In the genomic region with DNA sequence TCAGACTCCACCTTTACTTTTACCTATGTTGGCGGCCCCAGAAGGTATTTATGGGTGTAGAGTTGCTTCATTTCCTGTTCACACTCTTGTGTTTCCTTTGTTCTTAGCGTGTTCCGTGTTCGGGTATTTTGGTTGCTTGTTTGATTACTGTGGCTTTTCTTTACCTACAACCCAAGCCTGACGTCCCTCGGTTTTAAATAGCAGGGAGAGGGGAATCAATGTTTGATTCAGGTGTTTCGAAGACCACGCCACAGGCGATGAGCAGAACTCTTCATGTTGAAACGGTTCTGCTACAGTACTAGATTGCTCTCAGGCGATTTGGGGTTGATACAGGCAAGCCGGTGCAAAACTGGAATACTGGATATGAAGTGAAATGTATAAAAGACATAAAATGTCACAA, we compare ENCODE assay signal across 15 cellular contexts. TPM values are rescaled to one million over a fixed set of nuclear protein-coding genes. Genes with fewer than 3 reads are reported as not detected.
DNase-seq lines count a peak whose midpoint lies in the region; ATAC-seq and TF ChIP-seq lines count a peak whose summit lies in the region.
"Not testable (repeated sequence)": the region's sequence is repeated elsewhere in the genome, so short reads cannot be mapped to it uniquely, and the experiment has no call there.
"Had no signal": no experiment of that assay in that cellular context is flagged by ENCODE, and none has a peak within 500 bp of the region (broad histone marks: within the 10 kb centered on the region; RNA-seq: fewer than 3 reads in every experiment).

No MANE protein-coding gene starts in this region.

- H3K27ac ChIP-seq in BLaER1 treated with 17β-estradiol and CSF1 and Interleukin-3, amounts not matched to agents 10 nM and 100 nM = peak overlapping the region in 6 of 11 experiments; percentile 49 to 70 (median 58); a peak in 11 of 22 replicates
- not testable (repeated sequence) for H3K27ac ChIP-seq in HL-60 (replicated peaks); brain microvascular endothelial cell; fibroblast of lung (ENCODE audit: insufficient read depth, low read length); mesodermal cell (ENCODE audit: low read depth, low read length, severe bottlenecking)
- H3K27ac ChIP-seq in SU-DHL-6 (ENCODE audit: low read depth, low read length) = peak overlapping the region; percentile 68

- H3K27me3 Mint-ChIP-seq in activated T-cell treated with anti-CD3 and anti-CD28 coated beads, Interleukin-2, amount 50 U/mL, for 24 hours; stimulated activated naive CD8-positive, alpha-beta T cell treated with anti-CD3 and anti-CD28 coated beads, Interleukin-15, amount 100 ng/mL, for 72 hours: not testable (repeated sequence)

- not testable (repeated sequence) for H3K4me1 ChIP-seq in BLaER1 treated with 17β-estradiol and CSF1 and Interleukin-3, amounts not matched to agents 10 nM and 100 nM; fibroblast of lung (ENCODE audit: control insufficient read depth, extremely low read depth, insufficient read depth, low read length); mesodermal cell (ENCODE audit: control insufficient read depth, insufficient read depth, low read length, poor library complexity, severe bottlenecking)

- not testable (repeated sequence) for H3K4me1 Mint-ChIP-seq in activated T-cell treated with anti-CD3 and anti-CD28 coated beads, Interleukin-2, amount 50 U/mL, for 24 hours (ENCODE audit: low read depth); stimulated activated naive CD8-positive, alpha-beta T cell treated with anti-CD3 and anti-CD28 coated beads, Interleukin-15, amount 100 ng/mL, for 72 hours

- not testable (repeated sequence) for TF ChIP-seq CTCF in HL-60 (IDR thresholded peaks at IDR 0.05; ENCODE audit: insufficient read depth, low read length); SU-DHL-6 (IDR thresholded peaks at IDR 0.05; ENCODE audit: insufficient read depth, low read length, poor library complexity, severe bottlenecking); brain microvascular endothelial cell (IDR thresholded peaks at IDR 0.05; ENCODE audit: low read depth, low read length, missing control alignments); fibroblast of lung (conservative IDR thresholded peaks at IDR 0.05 in 1 of 2, IDR thresholded peaks at IDR 0.05 in 1 of 2; ENCODE audit: low read depth in 1 of 2, low read length in 2 of 2)

- H3F3A ChIP-seq in SU-DHL-6 (ENCODE audit: insufficient read depth) = not testable (repeated sequence)

- H3K36me3 Mint-ChIP-seq in activated T-cell treated with anti-CD3 and anti-CD28 coated beads, Interleukin-2, amount 50 U/mL, for 24 hours (ENCODE audit: low read depth) = not testable (repeated sequence)

- not testable (repeated sequence) for H3K27ac Mint-ChIP-seq in activated T-cell treated with anti-CD3 and anti-CD28 coated beads, Interleukin-2, amount 50 U/mL, for 24 hours; stimulated activated naive CD8-positive, alpha-beta T cell treated with anti-CD3 and anti-CD28 coated beads, Interleukin-15, amount 100 ng/mL, for 72 hours

- not testable (repeated sequence) for H3K27me3 ChIP-seq in BLaER1 treated with 17β-estradiol and CSF1 and Interleukin-3, amounts not matched to agents 10 nM and 100 nM; HL-60 (ENCODE audit: insufficient read depth, poor library complexity, severe bottlenecking); SU-DHL-6 (ENCODE audit: low read length); brain microvascular endothelial cell (replicated peaks); fibroblast of lung (ENCODE audit: control insufficient read depth, insufficient read depth, low read length)

- peak overlapping the region in 7 of 10 experiments; percentile 30 to 61 (median 49); a peak in 11 of 20 replicates for H3K4me3 ChIP-seq in BLaER1 treated with 17β-estradiol and CSF1 and Interleukin-3, amounts not matched to agents 10 nM and 100 nM
- peak overlapping the region; percentile 24; the same call in 1 of the 2 replicates for H3K4me3 ChIP-seq in HL-60 (replicated peaks; ENCODE audit: insufficient read depth, low read length)
- not testable (repeated sequence) for H3K4me3 ChIP-seq in SU-DHL-6 (ENCODE audit: insufficient read depth, low read length, poor library complexity, severe bottlenecking)
- peak overlapping the region; percentile 37 for H3K4me3 ChIP-seq in brain microvascular endothelial cell (ENCODE audit: low read depth, low read length)
- H3K4me3 ChIP-seq in fibroblast of lung (replicated peaks in 1 of 4; ENCODE audit: control extremely low read depth in 1 of 4, insufficient read depth in 1 of 4, low read depth in 3 of 4, low read length in 4 of 4) = peak overlapping the region in 2 of 4 experiments; percentile 46 to 47
- peak overlapping the region; percentile 8 for H3K4me3 ChIP-seq in mesodermal cell (ENCODE audit: extremely low read depth, insufficient read depth, low read length, poor library complexity, severe bottlenecking)

- ATAC-seq in stimulated activated naive CD8-positive, alpha-beta T cell treated with anti-CD3 and anti-CD28 coated beads, Interleukin-15, amount 100 ng/mL, for 72 hours = not testable (repeated sequence)

- H3K9ac ChIP-seq in BLaER1 treated with 17β-estradiol and CSF1 and Interleukin-3, amounts not matched to agents 10 nM and 100 nM = peak overlapping the region in 7 of 11 experiments; percentile 47 to 66 (median 61); a peak in 11 of 22 replicates
- H3K9ac ChIP-seq in SU-DHL-6 (ENCODE audit: low read length); fibroblast of lung (ENCODE audit: insufficient read depth, low read length): not testable (repeated sequence)

- H3K9me2 ChIP-seq in SU-DHL-6 (replicated peaks; ENCODE audit: insufficient read depth, low read length) = not testable (repeated sequence)

- not testable (repeated sequence) for H3K9me3 ChIP-seq in BLaER1 treated with 17β-estradiol and CSF1 and Interleukin-3, amounts not matched to agents 10 nM and 100 nM (replicated peaks in 1 of 11); SU-DHL-6 (ENCODE audit: insufficient read depth, low read length); fibroblast of lung (ENCODE audit: control insufficient read depth, insufficient read depth, low read depth, low read length); mesodermal cell (ENCODE audit: control insufficient read depth, low read length)

- H4K20me1 ChIP-seq in BLaER1 treated with 17β-estradiol and CSF1 and Interleukin-3, amounts not matched to agents 10 nM and 100 nM; SU-DHL-6 (ENCODE audit: low read depth, low read length); fibroblast of lung (ENCODE audit: control insufficient read depth, extremely low read depth, insufficient read depth, low read length): not testable (repeated sequence)

- not testable (repeated sequence) for H3K79me2 ChIP-seq in SU-DHL-6 (ENCODE audit: insufficient read depth, low read length); fibroblast of lung (ENCODE audit: control insufficient read depth, insufficient read depth, low read length)

- H3K4me3 Mint-ChIP-seq in activated T-cell treated with anti-CD3 and anti-CD28 coated beads, Interleukin-2, amount 50 U/mL, for 24 hours; stimulated activated naive CD8-positive, alpha-beta T cell treated with anti-CD3 and anti-CD28 coated beads, Interleukin-15, amount 100 ng/mL, for 72 hours: not testable (repeated sequence)

- not testable (repeated sequence) for H3K36me3 ChIP-seq in BLaER1 treated with 17β-estradiol and CSF1 and Interleukin-3, amounts not matched to agents 10 nM and 100 nM; SU-DHL-6 (ENCODE audit: low read length); brain microvascular endothelial cell (replicated peaks); fibroblast of lung (ENCODE audit: control insufficient read depth, insufficient read depth, low read length); mesodermal cell (ENCODE audit: control insufficient read depth, insufficient read depth, low read length)

- H2AFZ ChIP-seq in SU-DHL-6 (ENCODE audit: low read depth, low read length, severe bottlenecking); fibroblast of lung (ENCODE audit: low read length): not testable (repeated sequence)

- not testable (repeated sequence) for H3K4me2 ChIP-seq in BLaER1 treated with 17β-estradiol and CSF1 and Interleukin-3, amounts not matched to agents 10 nM and 100 nM; SU-DHL-6 (ENCODE audit: low read depth, low read length, poor library complexity, severe bottlenecking)
- peak overlapping the region; percentile 25 for H3K4me2 ChIP-seq in fibroblast of lung (ENCODE audit: extremely low read depth, insufficient read depth, low read length)

- H3K9me3 Mint-ChIP-seq in activated T-cell treated with anti-CD3 and anti-CD28 coated beads, Interleukin-2, amount 50 U/mL, for 24 hours; stimulated activated naive CD8-positive, alpha-beta T cell treated with anti-CD3 and anti-CD28 coated beads, Interleukin-15, amount 100 ng/mL, for 72 hours: not testable (repeated sequence)

- not testable (repeated sequence) for DNase-seq in HL-60 (ENCODE audit: low read depth in 1 of 2, low spot score in 1 of 2); brain microvascular endothelial cell; fibroblast of lung (ENCODE audit: low read depth in 2 of 2)
- peak; percentile 52 for DNase-seq in activated T-cell treated with anti-CD3 and anti-CD28 coated beads, Interleukin-2, amount 50 U/mL, for 24 hours
- peak; percentile 37 to 60 for DNase-seq in stimulated activated naive CD8-positive, alpha-beta T cell treated with anti-CD3 and anti-CD28 coated beads, Interleukin-15, amount 100 ng/mL, for 72 hours

- no CpG with 5 or more reads among the region's 12 CpGs for WGBS in mesodermal cell (ENCODE audit: insufficient coverage in 2 of 2), 2 experiments

- in situ Hi-C loops in brain microvascular endothelial cell (cut with HindIII; ENCODE audit: low pct_ligation_motif_present, low sequenced_read_pairs) = not testable (repeated sequence)

RNA-seq across cellular contexts. Expression of a gene that starts 24.8 kb away (rescaled TPM):
- not detected in 2 replicates for total RNA-seq in fibroblast of lung
- polyA plus RNA-seq in fibroblast of lung = not detected in 2 replicates
- not detected in 2 replicates for polyA plus RNA-seq in fibroblast of lung (2012)
- not detected in 2 replicates for polyA minus RNA-seq in fibroblast of lung (ENCODE audit: low replicate concordance)
- polyA plus RNA-seq in mesodermal cell (2013, experiment 1 of 2) = not detected
- polyA plus RNA-seq in mesodermal cell (2013, experiment 2 of 2) = not detected
- total RNA-seq: activated T-helper 2 cell treated with anti-CD3 and anti-CD28 coated beads, Interferon-gamma antibody, Interleukin-2, Interleukin-4, amounts not matched to agents 10 μg/mL and 5 μg/mL and 100 μg/mL, durations not matched to agents 14 hours and 24 hours and 36 hours; NCI-H460; prostate gland had no signal
- polyA plus RNA-seq: A549, aorta, lung, small intestine had no signal
